ENCODE assay signal across 25 cellular contexts in genomic region chr12:108483213-108483920, GRCh38. TPM values are rescaled to one million over a fixed set of nuclear protein-coding genes. Genes with fewer than 3 reads are reported as not detected.
A peak's percentile ranks its signal among the peaks of the same experiment; 100 is the strongest.
DNase-seq lines count a peak whose midpoint lies in the region; ATAC-seq and TF ChIP-seq lines count a peak whose summit lies in the region.
"Had no signal": no experiment of that assay in that cellular context is flagged by ENCODE, and none has a peak within 500 bp of the region (broad histone marks: within the 10 kb centered on the region; RNA-seq: fewer than 3 reads in every experiment).

No MANE protein-coding gene starts in this region.

- 48% methylated on average over 4 of the region's 4 CpGs for WGBS in smooth muscle cell (ENCODE audit: low lambda C conversion rate)

- no peak overlapping the region for H3K9ac ChIP-seq in smooth muscle cell (ENCODE audit: low read depth)

- H3K9me3 ChIP-seq in RWPE2 (ENCODE audit: severe bottlenecking) = no peaks in the 10 kb centered on the region
- no peaks in the 10 kb centered on the region for H3K9me3 ChIP-seq in smooth muscle cell (replicated peaks; ENCODE audit: low read depth)
- H3K9me3 ChIP-seq: SJCRH30, thyroid gland had no signal

- H4K20me1 ChIP-seq in smooth muscle cell (ENCODE audit: low read depth) = no peaks in the 10 kb centered on the region

- DNase-seq in activated CD8-positive, alpha-beta memory T cell treated with anti-CD3 and anti-CD28 coated beads for 24 hours = peak; percentile 32
- DNase-seq in activated CD8-positive, alpha-beta memory T cell treated with anti-CD3 and anti-CD28 coated beads, Interleukin-2, amount 50 U/mL, for 4 hours = no peak
- DNase-seq in RWPE2 (ENCODE audit: low spot score) = no peak
- peak; percentile 9 for DNase-seq in choroid plexus epithelial cell (ENCODE audit: low read depth)
- no peak for DNase-seq in smooth muscle cell (lab: John Stamatoyannopoulos, UW; ENCODE audit: unreplicated experiment)
- no peak for DNase-seq in middle frontal gyrus (ENCODE audit: extremely low spot score, low spot score)
- DNase-seq: activated CD4-positive, alpha-beta T cell treated with anti-CD3 and anti-CD28 coated beads, Interleukin-2, amount 50 U/mL, for 1 hour; activated CD8-positive, alpha-beta memory T cell treated with anti-CD3 and anti-CD28 coated beads, Interleukin-2, amount 10 ng/mL, durations not matched to agents 7 days and 5 days; activated T-cell treated with anti-CD3 and anti-CD28 coated beads, Interleukin-2, amount 50 U/mL, for 48 hours; CD4-positive, alpha-beta T cell; DND-41; H9; left cardiac atrium; NCI-H526 treated with DMSO at 0.1 percent for 48 hours; nephron progenitor cell; SJCRH30; stimulated activated CD4-positive, alpha-beta T cell treated with anti-CD3 and anti-CD28 coated beads, Interleukin-4, amount 100 ng/mL, for 24 hours; T-helper 9 cell; thyroid gland had no signal

- H3K27me3 ChIP-seq in RWPE2 (ENCODE audit: insufficient read depth, poor library complexity, severe bottlenecking) = no peaks in the 10 kb centered on the region
- H3K27me3 ChIP-seq in smooth muscle cell (ENCODE audit: low read depth) = no peaks in the 10 kb centered on the region
- H3K27me3 ChIP-seq: SJCRH30, thyroid gland, vagina had no signal

- ATAC-seq in RWPE2 (ENCODE audit: low read depth) (peak; percentile 38), HG03354 (IDR thresholded peaks at IDR 0.05; ENCODE audit: poor library complexity, severe bottlenecking, unreplicated experiment) (no peak), HG03565 (IDR thresholded peaks at IDR 0.05; ENCODE audit: unreplicated experiment) (no peak)
- ATAC-seq: activated CD8-positive, alpha-beta memory T cell treated with anti-CD3 and anti-CD28 coated beads, Interleukin-2, amount 10 ng/mL, durations not matched to agents 7 days and 5 days; gastroesophageal sphincter; left cardiac atrium had no signal

- H3K36me3 ChIP-seq in RWPE2 (ENCODE audit: low read depth) = no peaks in the 10 kb centered on the region
- H3K36me3 ChIP-seq in smooth muscle cell (ENCODE audit: low read depth) = no peaks in the 10 kb centered on the region
- H3K36me3 ChIP-seq: gastroesophageal sphincter, SJCRH30, thyroid gland, vagina had no signal

- peaks cover 4% of the 10 kb centered on the region for H3F3A ChIP-seq in smooth muscle cell (ENCODE audit: low read depth)

- H3K4me1 ChIP-seq in RWPE2 (ENCODE audit: insufficient read depth, poor library complexity, severe bottlenecking) (peaks cover 24% of the 10 kb centered on the region), smooth muscle cell (ENCODE audit: low read depth) (no peaks in the 10 kb centered on the region)
- H3K4me1 ChIP-seq: gastroesophageal sphincter, SJCRH30, thyroid gland, vagina had no signal

- H3K27ac ChIP-seq in RWPE2 (ENCODE audit: poor library complexity, severe bottlenecking) = peak overlapping the region; percentile 94
- H3K27ac ChIP-seq in smooth muscle cell (ENCODE audit: low read depth) = peak overlapping the region; percentile 32
- H3K27ac ChIP-seq: gastroesophageal sphincter, hepatocyte, SJCRH30, thyroid gland, vagina, VCaP had no signal

- TF ChIP-seq CTCF in RWPE2 (IDR thresholded peaks at IDR 0.05; ENCODE audit: poor library complexity, severe bottlenecking) (no peak), choroid plexus epithelial cell (conservative IDR thresholded peaks at IDR 0.05; ENCODE audit: low read depth, low read length) (no peak), smooth muscle cell (IDR thresholded peaks at IDR 0.05; ENCODE audit: borderline replicate concordance, insufficient read depth, poor library complexity, severe bottlenecking) (no peak)

- no peak overlapping the region for H2AFZ ChIP-seq in smooth muscle cell (ENCODE audit: low read depth)
- H2AFZ ChIP-seq: hepatocyte had no signal

- H3K79me2 ChIP-seq in smooth muscle cell (ENCODE audit: low read depth) = no peaks in the 10 kb centered on the region
- H3K79me2 ChIP-seq: hepatocyte had no signal

- H3K4me3 ChIP-seq in RWPE2 (ENCODE audit: severe bottlenecking) (no peak overlapping the region), choroid plexus epithelial cell (ENCODE audit: low read depth, low read length) (no peak overlapping the region), smooth muscle cell (no peak overlapping the region)
- H3K4me3 ChIP-seq: gastroesophageal sphincter, hepatocyte, SJCRH30, thyroid gland, vagina had no signal

- peak overlapping the region; percentile 55 for H3K4me2 ChIP-seq in smooth muscle cell
- H3K4me2 ChIP-seq: hepatocyte had no signal

RNA-seq across cellular contexts. Expression of gene FICD, which starts 31.7 kb away (rescaled TPM):
- total RNA-seq in smooth muscle cell = 6.8 and 7.3 TPM in 2 replicates
- polyA plus RNA-seq in smooth muscle cell = 5.1 and 7.5 TPM in 2 replicates

Comparison
In these comparisons a context has a peak if more than half of its experiments do, and no peak if none do; other contexts are left out.
1. DNase-seq: peak in activated CD8-positive, alpha-beta memory T cell treated with anti-CD3 and anti-CD28 coated beads for 24 hours (single experiment) and choroid plexus epithelial cell (single experiment); none in activated CD8-positive, alpha-beta memory T cell treated with anti-CD3 and anti-CD28 coated beads, Interleukin-2, amount 50 U/mL, for 4 hours (single experiment), RWPE2 (single experiment), smooth muscle cell (single experiment) and middle frontal gyrus (single experiment).